In genomic region chr9:90801175-90801506, GRCh38 we compare ENCODE assay signal across 8 cellular contexts. TPM values are rescaled to one million over a fixed set of nuclear protein-coding genes. Genes with fewer than 3 reads are reported as not detected.
DNase-seq lines count a peak whose midpoint lies in the region; ATAC-seq and TF ChIP-seq lines count a peak whose summit lies in the region.

No MANE protein-coding gene starts in this region.

- H3K4me3 ChIP-seq in left ventricle myocardium inferior (peak overlapping the region; percentile 59), testis (peak overlapping the region; percentile 55 to 70)

- peaks cover 98% of the 10 kb centered on the region for H3K27me3 ChIP-seq in left ventricle myocardium inferior (ENCODE audit: low read depth)
- no peaks in the 10 kb centered on the region for H3K27me3 ChIP-seq in testis

- DNase-seq in NCI-H69 (lab: John Stamatoyannopoulos, UW) (peak; percentile 85), left ventricle myocardium inferior (no peak), testis (no peak), NCI-H187 (lab: John Stamatoyannopoulos, UW) (no peak)

- H3K27ac ChIP-seq in 22Rv1 (peak overlapping the region; percentile 64), left ventricle myocardium inferior (replicated peaks) (peak overlapping the region; percentile 50), testis (peak overlapping the region; percentile 86)

- H3K36me3 ChIP-seq in left ventricle myocardium inferior (no peaks in the 10 kb centered on the region), testis (ENCODE audit: low read depth, missing control alignments) (no peaks in the 10 kb centered on the region)

- H3K4me1 ChIP-seq in left ventricle myocardium inferior (peaks cover 11% of the 10 kb centered on the region), testis (peaks cover 9% of the 10 kb centered on the region)

- H3K9me3 ChIP-seq in left ventricle myocardium inferior (replicated peaks) (no peaks in the 10 kb centered on the region), testis (no peaks in the 10 kb centered on the region)

- intact Hi-C loops in left ventricle myocardium inferior (cut with micrococcal nuclease) = no loop called here
- intact Hi-C loops in testis (cut with DNase I; ENCODE audit: low total_unique reads) = no loop called here

- TF ChIP-seq CTCF in 22Rv1 (IDR thresholded peaks at IDR 0.05) = no peak
- TF ChIP-seq CTCF in left ventricle myocardium inferior (IDR thresholded peaks at IDR 0.05; ENCODE audit: borderline replicate concordance) = no peak
- TF ChIP-seq CTCF in testis (IDR thresholded peaks at IDR 0.05) = no peak

- ATAC-seq in GM19463 (IDR thresholded peaks at IDR 0.05; ENCODE audit: unreplicated experiment) (peak; percentile 23), GM21737 (IDR thresholded peaks at IDR 0.05; ENCODE audit: unreplicated experiment) (no peak), HG02610 (IDR thresholded peaks at IDR 0.05; ENCODE audit: unreplicated experiment) (no peak)

- TF ChIP-seq POLR2A in testis (IDR thresholded peaks at IDR 0.05) = no peak

- WGBS in testis, 2 donors = 8 to 21% methylated on average over 8 to 10 of the region's 11 CpGs

RNA-seq across cellular contexts. Expression of gene SYK, which starts 0.5 kb away (rescaled TPM):
- total RNA-seq in left ventricle myocardium inferior = 5.4 TPM
- total RNA-seq in testis = 10 to 100 TPM; 30.8 to 51.1 TPM
- polyA plus RNA-seq in testis (ENCODE audit: insufficient read depth, low read depth, low replicate concordance) = 22.0 TPM
